1 cellular context compared by ENCODE assay signal in genomic region chr22:32880906-32881596, GRCh38.
TF ChIP-seq lines count a peak whose summit lies in the region.

No MANE protein-coding gene starts in this region.

TF ChIP-seq in HEK293, 187 proteins besides CTCF, POLR2A, EP300 and RAD21 (continued from another document):
- TF ChIP-seq ZNF354C (tag by site-specific recombination; IDR thresholded peaks at IDR 0.05; ENCODE audit: borderline replicate concordance, low read depth): no peak
- no peak for TF ChIP-seq ZNF596 (tag by site-specific recombination; IDR thresholded peaks at IDR 0.05)
- TF ChIP-seq ZIC2 (tag by site-specific recombination; IDR thresholded peaks at IDR 0.05): peak; percentile 99
- peak; percentile 74 for TF ChIP-seq GLIS1 (tag by site-specific recombination; IDR thresholded peaks at IDR 0.05)
- no peak for TF ChIP-seq ZNF555 (tag by site-specific recombination; conservative IDR thresholded peaks at IDR 0.05)
- TF ChIP-seq ZNF585B (tag by site-specific recombination; IDR thresholded peaks at IDR 0.05): no peak
- TF ChIP-seq SP2 (tag by site-specific recombination; IDR thresholded peaks at IDR 0.05): no peak
- TF ChIP-seq EGR2 (tag by site-specific recombination; IDR thresholded peaks at IDR 0.05; ENCODE audit: low read depth): peak; percentile 76; the same call in 1 of the 2 replicates
- no peak for TF ChIP-seq ZNF660 (tag by site-specific recombination; IDR thresholded peaks at IDR 0.05)
- TF ChIP-seq PRDM10 (tag by site-specific recombination; IDR thresholded peaks at IDR 0.05): peak; percentile 77
- no peak for TF ChIP-seq ZNF48 (tag by site-specific recombination; IDR thresholded peaks at IDR 0.05)
- TF ChIP-seq SP3 (tag by site-specific recombination; IDR thresholded peaks at IDR 0.05): no peak
- TF ChIP-seq ZXDB (tag by site-specific recombination; IDR thresholded peaks at IDR 0.05): peak; percentile 58
